In the genomic region with DNA sequence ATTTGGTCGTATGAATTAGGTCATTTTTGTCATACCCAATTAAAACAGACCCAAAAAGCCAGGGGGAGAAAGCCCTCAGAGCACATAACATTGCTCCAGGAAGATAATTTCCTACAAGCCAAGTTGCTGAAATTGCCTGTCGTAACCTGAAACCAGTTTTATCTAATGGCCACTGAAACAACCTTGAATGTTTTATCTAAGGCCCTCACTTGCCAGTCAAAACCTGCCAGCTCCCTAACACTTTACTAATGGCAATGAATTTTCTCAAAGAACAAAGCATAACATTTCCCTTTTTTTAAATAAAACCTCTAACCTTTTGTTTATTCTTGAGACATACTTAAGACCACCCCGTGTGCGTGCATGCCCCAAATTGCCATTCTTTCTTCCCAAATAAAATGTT, we compare ENCODE assay signal across 15 cellular contexts.
DNase-seq lines count a peak whose midpoint lies in the region; TF ChIP-seq lines count a peak whose summit lies in the region.
"Had no signal": no experiment of that assay in that cellular context is flagged by ENCODE, and none has a peak within 500 bp of the region (broad histone marks: within the 10 kb centered on the region; RNA-seq: fewer than 3 reads in every experiment).

No MANE protein-coding gene starts in this region.

- no peak overlapping the region for H3K4me3 ChIP-seq in HEK293 (ENCODE audit: low read depth, low read length)
- H3K4me3 ChIP-seq: PC-9, SJSA1 had no signal

- POLR2A ChIA-PET in HEK293 (lab: Yijun Ruan, JAX), result no interaction called here

- H3K4me1 ChIP-seq in HEK293 (ENCODE audit: control insufficient read depth, insufficient read depth, low read length), result no peaks in the 10 kb centered on the region
- H3K4me1 ChIP-seq: SJSA1 had no signal

- CTCF ChIA-PET in HEK293 (lab: Yijun Ruan, JAX), result no interaction called here

- TF ChIP-seq CTCF in HEK293 (tag by site-specific recombination; IDR thresholded peaks at IDR 0.05), result no peak

- H3K36me3 ChIP-seq in HEK293 (ENCODE audit: control insufficient read depth in 2 of 2, insufficient read depth in 1 of 2, low read length in 2 of 2), result no peaks in the 10 kb centered on the region
- H3K36me3 ChIP-seq: SJSA1 had no signal

- no peak overlapping the region for H3K27ac ChIP-seq in HEK293 (ENCODE audit: extremely low read depth, low read depth, low read length)
- H3K27ac ChIP-seq: PC-9, SJSA1 had no signal

- peak; percentile 14 for DNase-seq in HuH-7 (ENCODE audit: low spot score)
- peak; percentile 59 for DNase-seq in OCI-M1 (lab: John Stamatoyannopoulos, UW)
- DNase-seq in left kidney (ENCODE audit: low read depth, low spot score), result peak; percentile 41
- DNase-seq in NCI-H1048 (lab: John Stamatoyannopoulos, UW), result no peak
- no peak for DNase-seq in NCI-H1417 treated with DMSO at 0.1 percent for 48 hours (lab: John Stamatoyannopoulos, UW)
- DNase-seq in activated CD4-positive, alpha-beta T cell treated with anti-CD3 and anti-CD28 coated beads, Interleukin-2, amount 50 U/mL, for 1 hour, result no peak
- DNase-seq: CD4-positive, CD25-positive, alpha-beta regulatory T cell; KBM-7; NCI-H1092; NCI-H1930; NCI-H226; PC-9; SW 1271 had no signal

- H3K9me3 ChIP-seq in HEK293 (ENCODE audit: control insufficient read depth, insufficient read depth, low read depth, low read length), result no peaks in the 10 kb centered on the region
- H3K9me3 ChIP-seq: SJSA1 had no signal

TF ChIP-seq in HEK293, 187 proteins besides CTCF, POLR2A, EP300 and RAD21:
- TF ChIP-seq TCF7L2 (IDR thresholded peaks at IDR 0.05; ENCODE audit: borderline replicate concordance, low read depth, low read length), result peak; percentile 55; the same call in 1 of the 2 replicates
- TF ChIP-seq, protein P1, sequence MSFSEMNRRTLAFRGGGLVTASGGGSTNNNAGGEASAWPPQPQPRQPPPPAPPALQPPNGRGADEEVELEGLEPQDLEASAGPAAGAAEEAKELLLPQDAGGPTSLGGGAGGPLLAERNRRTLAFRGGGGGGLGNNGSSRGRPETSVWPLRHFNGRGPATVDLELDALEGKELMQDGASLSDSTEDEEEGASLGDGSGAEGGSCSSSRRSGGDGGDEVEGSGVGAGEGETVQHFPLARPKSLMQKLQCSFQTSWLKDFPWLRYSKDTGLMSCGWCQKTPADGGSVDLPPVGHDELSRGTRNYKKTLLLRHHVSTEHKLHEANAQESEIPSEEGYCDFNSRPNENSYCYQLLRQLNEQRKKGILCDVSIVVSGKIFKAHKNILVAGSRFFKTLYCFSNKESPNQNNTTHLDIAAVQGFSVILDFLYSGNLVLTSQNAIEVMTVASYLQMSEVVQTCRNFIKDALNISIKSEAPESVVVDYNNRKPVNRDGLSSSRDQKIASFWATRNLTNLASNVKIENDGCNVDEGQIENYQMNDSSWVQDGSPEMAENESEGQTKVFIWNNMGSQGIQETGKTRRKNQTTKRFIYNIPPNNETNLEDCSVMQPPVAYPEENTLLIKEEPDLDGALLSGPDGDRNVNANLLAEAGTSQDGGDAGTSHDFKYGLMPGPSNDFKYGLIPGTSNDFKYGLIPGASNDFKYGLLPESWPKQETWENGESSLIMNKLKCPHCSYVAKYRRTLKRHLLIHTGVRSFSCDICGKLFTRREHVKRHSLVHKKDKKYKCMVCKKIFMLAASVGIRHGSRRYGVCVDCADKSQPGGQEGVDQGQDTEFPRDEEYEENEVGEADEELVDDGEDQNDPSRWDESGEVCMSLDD (tag by site-specific recombination; IDR thresholded peaks at IDR 0.05), result no peak
TF ChIP-seq in HEK293: peak in this region for 1.

Comparison
In these comparisons a context has a peak if more than half of its experiments do, and no peak if none do; other contexts are left out.
1. DNase-seq: peak in HuH-7 (single experiment), OCI-M1 (single experiment) and left kidney (single experiment); none in NCI-H1048 (single experiment), NCI-H1417 treated with DMSO at 0.1 percent for 48 hours (single experiment) and activated CD4-positive, alpha-beta T cell treated with anti-CD3 and anti-CD28 coated beads, Interleukin-2, amount 50 U/mL, for 1 hour (single experiment).